In the genomic region with DNA sequence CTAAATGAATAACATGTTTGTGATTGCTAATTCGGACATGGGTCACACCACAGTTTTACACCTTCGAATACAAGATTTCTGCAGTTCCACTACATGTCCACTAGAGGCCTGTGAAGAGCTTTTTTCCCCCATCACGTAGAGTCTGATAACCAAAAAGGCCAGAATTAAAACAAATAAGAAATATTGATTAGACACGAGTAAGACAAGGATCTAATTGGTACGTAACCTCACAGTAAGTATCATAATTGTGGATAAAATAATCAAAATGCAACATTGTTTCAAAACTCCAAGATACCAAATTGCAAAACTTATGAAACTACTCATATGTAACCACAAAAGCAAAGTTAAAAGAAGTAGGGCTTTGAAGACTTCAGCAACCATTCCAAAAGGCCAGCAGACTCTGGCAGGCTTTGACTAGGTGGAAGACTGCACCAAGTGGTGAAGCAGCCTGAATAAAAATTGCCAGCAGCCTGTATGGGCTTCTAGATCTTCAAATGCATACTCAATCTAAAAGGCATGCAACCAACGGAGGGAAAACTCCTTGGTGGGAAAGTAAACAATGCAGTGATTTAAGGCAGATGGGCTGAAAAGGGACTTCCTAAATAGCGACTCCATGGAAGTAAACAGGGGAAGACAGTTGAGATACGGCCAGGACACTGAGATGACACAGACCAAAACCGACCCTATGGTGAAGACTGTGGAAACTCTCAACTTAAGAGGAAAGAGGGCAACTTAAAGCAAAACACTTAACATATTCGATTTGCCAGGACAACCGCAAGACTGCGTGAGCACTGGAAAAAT, we compare ENCODE assay signal across 8 cellular contexts. TPM values are rescaled to one million over a fixed set of nuclear protein-coding genes. Genes with fewer than 3 reads are reported as not detected.
A peak's percentile ranks its signal among the peaks of the same experiment; 100 is the strongest.
DNase-seq lines count a peak whose midpoint lies in the region; ATAC-seq and TF ChIP-seq lines count a peak whose summit lies in the region.

No MANE protein-coding gene starts in this region.

- no peak overlapping the region for H3K27ac Mint-ChIP-seq in memory B cell

- H2AFZ ChIP-seq in PC-9: no peak overlapping the region

- no peaks in the 10 kb centered on the region for H4K20me1 ChIP-seq in PC-9 (ENCODE audit: insufficient read depth)

- peaks cover 5% of the 10 kb centered on the region; the same call in 1 of the 2 replicates for H3K36me3 ChIP-seq in PC-9 (ENCODE audit: low read depth)

- H3K4me3 ChIP-seq in PC-9: no peak overlapping the region
- peak overlapping the region in 42 of 59 donors; percentile 1 to 51 (median 21) for H3K4me3 ChIP-seq in dorsolateral prefrontal cortex

- H3K27ac ChIP-seq in C4-2B (peak overlapping the region; percentile 18; the same call in 1 of the 2 replicates), PC-9 (no peak overlapping the region), dorsolateral prefrontal cortex (peak overlapping the region; percentile 40 to 97 (median 91))

- POLR2A ChIA-PET in PC-9 (lab: Charles Lee; ENCODE audit: unreplicated experiment): interaction anchor here (0.7 kb wide), 1 partner anchor 215 kb away, joined by 3 read pairs; no protein-coding TSS in a partner anchor

- intact Hi-C loops in PC-9 (cut with micrococcal nuclease; ENCODE audit: unreplicated experiment) (loop anchor here (1.0 to 10.0 kb wide), 4 partner anchors 214 to 642 kb away; a partner anchor contains a TSS), dorsolateral prefrontal cortex (cut with DNase I) (loop anchor here (1.0 to 10.0 kb wide), 7 partner anchors 32 to 642 kb away; a partner anchor contains a TSS)

- peaks cover 8% of the 10 kb centered on the region for H3K27me3 Mint-ChIP-seq in memory B cell

- H3K4me1 ChIP-seq in PC-9 (replicated peaks; ENCODE audit: insufficient read depth): peaks cover 10% of the 10 kb centered on the region; the same call in 1 of the 2 replicates

- CTCF ChIA-PET in PC-9 (lab: Charles Lee): interaction anchor here (0.7 to 1.5 kb wide), 4 partner anchors 18 to 259 kb away, joined by 3 to 4 read pairs (median 3); no protein-coding TSS in a partner anchor

- DNase-seq in PC-9 (no peak), dorsolateral prefrontal cortex (no peak), memory B cell (ENCODE audit: low spot score in 2 of 2) (peak; percentile 14 to 20), GDM1 (lab: John Stamatoyannopoulos, UW) (no peak)
- DNase-seq in activated CD8-positive, alpha-beta memory T cell treated with anti-CD3 and anti-CD28 coated beads, Interleukin-2, amount 50 U/mL, for 4 hours: no peak

- peaks cover 4% of the 10 kb centered on the region; the same call in 1 of the 2 replicates for H3F3A ChIP-seq in PC-9 (ENCODE audit: insufficient read depth, low read depth)

- peaks cover 6% of the 10 kb centered on the region; the same call in 1 of the 2 replicates for H3K9me3 ChIP-seq in PC-9 (ENCODE audit: insufficient read depth, low read depth)

- peak; percentile 100 for TF ChIP-seq CTCF in C4-2B (conservative IDR thresholded peaks at IDR 0.05)
- peak; percentile 98 for TF ChIP-seq CTCF in PC-9 (conservative IDR thresholded peaks at IDR 0.05)
- TF ChIP-seq CTCF in dorsolateral prefrontal cortex (IDR thresholded peaks at IDR 0.05 in 54 of 56, conservative IDR thresholded peaks at IDR 0.05 in 2 of 56; ENCODE audit: low read depth in 1 of 56, partially characterized antibody in 56 of 56): peak; percentile 73 to 95 (median 89)

- H3K9me2 ChIP-seq in PC-9 (ENCODE audit: insufficient read depth): no peaks in the 10 kb centered on the region

- H3K9me3 Mint-ChIP-seq in memory B cell: peaks cover 8% of the 10 kb centered on the region

- no peaks in the 10 kb centered on the region for H3K27me3 ChIP-seq in PC-9 (ENCODE audit: insufficient read depth, low read depth)
- no peaks in the 10 kb centered on the region for H3K27me3 ChIP-seq in dorsolateral prefrontal cortex

- peaks cover 2% of the 10 kb centered on the region for H3K36me3 Mint-ChIP-seq in memory B cell

- 0 out of 2 replicates have a peak overlapping the region, but pooled peaks have one; percentile 19 for H3K4me2 ChIP-seq in PC-9

- no peak overlapping the region for H3K4me3 Mint-ChIP-seq in memory B cell

- peaks cover 5% of the 10 kb centered on the region; the same call in 1 of the 2 replicates for H3K79me2 ChIP-seq in PC-9 (ENCODE audit: low read depth)

- ATAC-seq in GM18517 (IDR thresholded peaks at IDR 0.05; ENCODE audit: unreplicated experiment): peak; percentile 88
- ATAC-seq in HG03460 (IDR thresholded peaks at IDR 0.05; ENCODE audit: unreplicated experiment): peak; percentile 78
- no peak for ATAC-seq in memory B cell (ENCODE audit: low read depth)

- no peaks in the 10 kb centered on the region for H3K4me1 Mint-ChIP-seq in memory B cell

- no TSS peak for BruUV-seq in PC-9 (replicated peaks; lab: Mats Ljungman, UMichigan)

RNA-seq across cellular contexts. Expression of a gene that starts 56.7 kb away (rescaled TPM):
- total RNA-seq in PC-9 (2021) (13.9 and 19.6 TPM in 2 replicates), dorsolateral prefrontal cortex (10 to 100 TPM; 42.3 to 91.6 (median 62.0) TPM)

Comparison
In these comparisons a context has a peak if more than half of its experiments do, and no peak if none do; other contexts are left out.
1. DNase-seq: peak in memory B cell (2 of 2); none in PC-9 (0 of 2), dorsolateral prefrontal cortex (0 of 10), GDM1 (single experiment) and activated CD8-positive, alpha-beta memory T cell treated with anti-CD3 and anti-CD28 coated beads, Interleukin-2, amount 50 U/mL, for 4 hours (single experiment).
2. Peak in every context shown above with its lines, with median percentiles within 50 percentile points of each other: CTCF ChIP-seq.